ENCODE assay signal across 8 cellular contexts in genomic region chr12:120439646-120440247, GRCh38. TPM values are rescaled to one million over a fixed set of nuclear protein-coding genes. Genes with fewer than 3 reads are reported as not detected.
A peak's percentile ranks its signal among the peaks of the same experiment; 100 is the strongest.
DNase-seq lines count a peak whose midpoint lies in the region; ATAC-seq and TF ChIP-seq lines count a peak whose summit lies in the region.

No MANE protein-coding gene starts in this region.

- H3K36me3 ChIP-seq in Peyer's patch (peaks cover 0 to 47% (median 0%) of the 10 kb centered on the region in 3 donors), thyroid gland (peaks cover 20 to 25% of the 10 kb centered on the region in 2 donors)

- TF ChIP-seq POLR2A in Peyer's patch (IDR thresholded peaks at IDR 0.05) (no peak), thyroid gland (IDR thresholded peaks at IDR 0.05) (no peak)

- intact Hi-C loops in thyroid gland (cut with DNase I), result no loop called here

- peak; percentile 71 for DNase-seq in COR-L47 (lab: John Stamatoyannopoulos, UW)
- peak; percentile 58 for DNase-seq in HuH-7.5 (ENCODE audit: low spot score)
- peak; percentile 62 to 82 (median 74) for DNase-seq in Peyer's patch
- DNase-seq in activated T-cell treated with anti-CD3 and anti-CD28 coated beads, Interleukin-2, amount 50 U/mL, for 72 hours, result peak; percentile 75 to 79
- peak; percentile 61 for DNase-seq in fibroblast of mammary gland (ENCODE audit: low read depth)
- peak; percentile 6 for DNase-seq in non-pigmented ciliary epithelial cell (ENCODE audit: low read depth)
- peak; percentile 52 to 53 for DNase-seq in thyroid gland

- H3K27me3 ChIP-seq in Peyer's patch, result no peaks in the 10 kb centered on the region
- H3K27me3 ChIP-seq in thyroid gland, result no peaks in the 10 kb centered on the region

- peak; percentile 49 to 55 for ATAC-seq in activated T-cell treated with anti-CD3 and anti-CD28 coated beads, Interleukin-2, amount 50 U/mL, for 72 hours (replicated peaks in 1 of 2)
- ATAC-seq in GM19395 (IDR thresholded peaks at IDR 0.05; ENCODE audit: unreplicated experiment), result no peak

- peak in 5 of 6 experiments; percentile 44 to 80 (median 56) for TF ChIP-seq CTCF in Peyer's patch (IDR thresholded peaks at IDR 0.05)
- TF ChIP-seq CTCF in fibroblast of mammary gland (conservative IDR thresholded peaks at IDR 0.05; ENCODE audit: control insufficient read depth, insufficient read depth, low read depth, low read length), result peak; percentile 54
- TF ChIP-seq CTCF in thyroid gland (IDR thresholded peaks at IDR 0.05), result peak; percentile 21 to 67 (median 42)

- no peak overlapping the region for H3K27ac Mint-ChIP-seq in activated T-cell treated with anti-CD3 and anti-CD28 coated beads, Interleukin-2, amount 50 U/mL, for 72 hours

- H3K27ac ChIP-seq in Peyer's patch (peak overlapping the region in 1 of 4 donors; percentile 17), thyroid gland (no peak overlapping the region)

- H3K4me1 ChIP-seq in Peyer's patch, result peaks cover 0 to 18% (median 11%) of the 10 kb centered on the region in 4 donors
- peaks cover 14% of the 10 kb centered on the region in 2 donors for H3K4me1 ChIP-seq in thyroid gland

- no peaks in the 10 kb centered on the region for H3K9me3 Mint-ChIP-seq in activated T-cell treated with anti-CD3 and anti-CD28 coated beads, Interleukin-2, amount 50 U/mL, for 72 hours

- peak overlapping the region; percentile 61 to 72 for H3K4me3 Mint-ChIP-seq in activated T-cell treated with anti-CD3 and anti-CD28 coated beads, Interleukin-2, amount 50 U/mL, for 72 hours

- no peaks in the 10 kb centered on the region for H3K9me3 ChIP-seq in Peyer's patch
- no peaks in the 10 kb centered on the region for H3K9me3 ChIP-seq in thyroid gland

- H3K36me3 Mint-ChIP-seq in activated T-cell treated with anti-CD3 and anti-CD28 coated beads, Interleukin-2, amount 50 U/mL, for 72 hours (ENCODE audit: insufficient read depth in 2 of 2), result peaks cover 2 to 11% of the 10 kb centered on the region in 2 donors

- WGBS in thyroid gland, 2 donors, result 18 to 19% methylated on average over 5 to 6 of the region's 6 CpGs

- peaks cover 46% of the 10 kb centered on the region for H3K4me1 Mint-ChIP-seq in activated T-cell treated with anti-CD3 and anti-CD28 coated beads, Interleukin-2, amount 50 U/mL, for 72 hours (ENCODE audit: low read depth)

- peak overlapping the region in 2 of 4 donors; percentile 34 to 94 for H3K4me3 ChIP-seq in Peyer's patch
- no peak overlapping the region for H3K4me3 ChIP-seq in fibroblast of mammary gland (ENCODE audit: control insufficient read depth, low read depth, low read length)
- H3K4me3 ChIP-seq in thyroid gland (replicated peaks in 1 of 3), result no peak overlapping the region

- no peaks in the 10 kb centered on the region for H3K27me3 Mint-ChIP-seq in activated T-cell treated with anti-CD3 and anti-CD28 coated beads, Interleukin-2, amount 50 U/mL, for 72 hours (ENCODE audit: low read depth)

RNA-seq across cellular contexts. Expression of gene COX6A1, which starts 1.8 kb away (rescaled TPM):
- total RNA-seq in Peyer's patch (1,000 to 10,000 TPM in 2 of 4 donors, 100 to 1,000 TPM in 2; 175 to 1,520 (median 1,006) TPM), thyroid gland (1,000 to 10,000 TPM in 1 of 4 donors, 100 to 1,000 TPM in 3; 511 to 1,033 (median 687) TPM)
- total RNA-seq in activated T-cell treated with anti-CD3 and anti-CD28 coated beads, Interleukin-2, amount 50 U/mL, for 72 hours, result 100 to 1,000 TPM; 282 to 295 TPM

RNA-seq across cellular contexts. Expression of gene TRIAP1, which starts 6.4 kb away (rescaled TPM):
- 10 to 100 TPM in 1 of 4 donors, 1 to 10 TPM in 3; 4.5 to 19.0 (median 6.4) TPM for total RNA-seq in Peyer's patch
- 10 to 100 TPM; 44.5 to 68.0 TPM for total RNA-seq in activated T-cell treated with anti-CD3 and anti-CD28 coated beads, Interleukin-2, amount 50 U/mL, for 72 hours
- 10 to 100 TPM in 2 of 4 donors, 1 to 10 TPM in 2; 8.1 to 15.2 (median 12.2) TPM for total RNA-seq in thyroid gland

RNA-seq across cellular contexts. Expression of gene GATC, which starts 6.5 kb away (rescaled TPM):
- total RNA-seq in Peyer's patch (10 to 100 TPM; 18.6 to 37.1 (median 27.3) TPM), thyroid gland (10 to 100 TPM; 32.4 to 38.4 (median 36.6) TPM)
- 10 to 100 TPM; 29.4 to 37.9 TPM for total RNA-seq in activated T-cell treated with anti-CD3 and anti-CD28 coated beads, Interleukin-2, amount 50 U/mL, for 72 hours

RNA-seq across cellular contexts. Expression of gene SRSF9, which starts 29.8 kb away (rescaled TPM):
- total RNA-seq in Peyer's patch, result 100 to 1,000 TPM in 1 of 4 donors, 10 to 100 TPM in 3; 59.9 to 144 (median 78.1) TPM
- total RNA-seq in activated T-cell treated with anti-CD3 and anti-CD28 coated beads, Interleukin-2, amount 50 U/mL, for 72 hours, result 100 to 1,000 TPM; 158 to 165 TPM
- total RNA-seq in thyroid gland, result 100 to 1,000 TPM in 1 of 4 donors, 10 to 100 TPM in 3; 64.5 to 107 (median 79.9) TPM

RNA-seq across cellular contexts. Expression of gene DYNLL1, which starts 56.2 kb away (rescaled TPM):
- total RNA-seq in Peyer's patch (100 to 1,000 TPM; 128 to 212 (median 199) TPM), thyroid gland (100 to 1,000 TPM; 128 to 265 (median 232) TPM)
- total RNA-seq in activated T-cell treated with anti-CD3 and anti-CD28 coated beads, Interleukin-2, amount 50 U/mL, for 72 hours, result 100 to 1,000 TPM; 115 to 119 TPM

Comparison
In these comparisons a context has a peak if more than half of its experiments do, and no peak if none do; other contexts are left out.
1. DNase-seq: peak in every context shown above with its lines; median percentile 77 in activated T-cell treated with anti-CD3 and anti-CD28 coated beads, Interleukin-2, amount 50 U/mL, for 72 hours; 74 in Peyer's patch; 71 in COR-L47; 61 in fibroblast of mammary gland; 58 in HuH-7.5; 52 in thyroid gland; 6 in non-pigmented ciliary epithelial cell.